In the genomic region with DNA sequence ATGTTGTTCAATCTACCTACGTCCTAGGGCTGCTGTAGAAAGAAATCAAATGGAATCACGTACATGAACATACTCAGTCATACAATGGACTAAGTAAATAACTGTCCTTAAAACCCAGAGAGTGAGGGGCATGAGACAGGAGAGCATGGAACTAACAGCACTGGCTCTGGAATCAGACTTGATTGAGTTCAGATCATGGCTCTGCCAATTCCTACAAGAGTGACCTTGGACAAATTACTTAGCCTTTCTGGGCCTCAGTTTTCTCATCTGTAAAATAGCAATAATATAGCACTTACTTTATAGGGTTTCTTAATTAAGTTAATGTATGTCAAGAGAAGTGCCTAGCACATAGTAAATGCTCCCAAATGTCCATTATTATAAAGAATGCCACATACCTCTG, we compare ENCODE assay signal across 8 cellular contexts.
"Had no signal": no experiment of that assay in that cellular context is flagged by ENCODE, and none has a peak within 500 bp of the region (broad histone marks: within the 10 kb centered on the region; RNA-seq: fewer than 3 reads in every experiment).

No MANE protein-coding gene starts in this region.

- H3K27ac ChIP-seq: GM23248 had no signal

- H3K4me3 ChIP-seq: GM23248, HAP-1 had no signal

- ATAC-seq: HCT116 had no signal

- H3K9me3 ChIP-seq: HAP-1 had no signal

- H3K9ac ChIP-seq: GM23248 had no signal

- DNase-seq: GM23248, GOT3, H7, HFFc6, KG1 had no signal

- H3K36me3 ChIP-seq: HAP-1 had no signal

- H2AFZ ChIP-seq: GM23248 had no signal

- FAIRE-seq: HTR-8/SVneo had no signal
